17 cellular contexts compared by ENCODE assay signal in genomic region chr16:66801320-66802105, GRCh38. TPM values are rescaled to one million over a fixed set of nuclear protein-coding genes. Genes with fewer than 3 reads are reported as not detected.
DNase-seq lines count a peak whose midpoint lies in the region; ATAC-seq and TF ChIP-seq lines count a peak whose summit lies in the region.
"Had no signal": no experiment of that assay in that cellular context is flagged by ENCODE, and none has a peak within 500 bp of the region (broad histone marks: within the 10 kb centered on the region; RNA-seq: fewer than 3 reads in every experiment).

TSS of gene TERB1 (minus strand) at chr16:66801584. CDS start at chr16:66796798, 4,786 bp downstream.

- TF ChIP-seq CTCF in GM13976 (IDR thresholded peaks at IDR 0.05; ENCODE audit: borderline replicate concordance, control extremely low read depth, extremely low read depth, insufficient read depth, missing control alignments) = no peak
- TF ChIP-seq CTCF in endodermal cell (conservative IDR thresholded peaks at IDR 0.05) = no peak
- no peak for TF ChIP-seq CTCF in testis (IDR thresholded peaks at IDR 0.05)
- no peak for TF ChIP-seq CTCF in ascending aorta (IDR thresholded peaks at IDR 0.05)

- H3K4me1 ChIP-seq in endodermal cell (ENCODE audit: control insufficient read depth, insufficient read depth, low read length) (no peaks in the 10 kb centered on the region), testis (no peaks in the 10 kb centered on the region), ascending aorta (no peaks in the 10 kb centered on the region)

- intact Hi-C loops in testis (cut with DNase I; ENCODE audit: low total_unique reads) (no loop called here), ascending aorta (cut with DNase I) (no loop called here)

- in situ Hi-C loops in GM13976 (cut with MboI; ENCODE audit: low sequenced_read_pairs, unreplicated experiment) = no loop called here

- no peaks in the 10 kb centered on the region for H3K4me1 Mint-ChIP-seq in endodermal cell
- H3K4me1 Mint-ChIP-seq: CD4-positive, alpha-beta memory T cell had no signal

- DNase-seq in ELF-1 (ENCODE audit: low read depth, low spot score) = peak; percentile 22
- DNase-seq in GM13976 (ENCODE audit: low spot score) = peak; percentile 25
- peak; percentile 49 for DNase-seq in endodermal cell
- DNase-seq in testis = peak; percentile 67
- DNase-seq in ascending aorta (ENCODE audit: low spot score in 2 of 2) = no peak
- no peak for DNase-seq in NCI-H1694 treated with DMSO at 0.1 percent for 48 hours (lab: John Stamatoyannopoulos, UW)
- DNase-seq: DMS79 treated with DMSO at 0.1 percent for 48 hours, GDM1, NCI-H1417, NCI-H2029, NCI-H2171 treated with DMSO at 0.1 percent for 48 hours, NCI-H748 treated with DMSO at 0.1 percent for 48 hours, OCI-M1 had no signal

- H3K4me3 ChIP-seq in endodermal cell (ENCODE audit: low read length) (no peak within 1 kb of the TSS), testis (peak within 1 kb of the TSS; percentile 49 to 59), ascending aorta (no peak within 1 kb of the TSS)

- H3K27me3 ChIP-seq in endodermal cell (ENCODE audit: control insufficient read depth, insufficient read depth, low read length, poor library complexity, severe bottlenecking) = no peaks in the 10 kb centered on the region
- no peaks in the 10 kb centered on the region for H3K27me3 ChIP-seq in testis
- H3K27me3 ChIP-seq in ascending aorta = no peaks in the 10 kb centered on the region

- no peak for ATAC-seq in GM19035 (IDR thresholded peaks at IDR 0.05; ENCODE audit: unreplicated experiment)

- no peaks in the 10 kb centered on the region for H3K9me3 Mint-ChIP-seq in endodermal cell
- H3K9me3 Mint-ChIP-seq: CD4-positive, alpha-beta memory T cell had no signal

- no peaks in the 10 kb centered on the region for H3K9me3 ChIP-seq in endodermal cell (ENCODE audit: control insufficient read depth, low read length)
- H3K9me3 ChIP-seq in testis = no peaks in the 10 kb centered on the region
- H3K9me3 ChIP-seq in ascending aorta = no peaks in the 10 kb centered on the region

- H3K27ac Mint-ChIP-seq in endodermal cell = no peak within 1 kb of the TSS
- H3K27ac Mint-ChIP-seq: CD4-positive, alpha-beta memory T cell had no signal

- 93 to 96% methylated on average over 39 to 56 of the region's 56 CpGs for WGBS in endodermal cell (ENCODE audit: insufficient coverage in 1 of 2, insufficient read length in 1 of 2), 2 experiments
- WGBS in testis, 2 donors = 69 to 79% methylated on average over 35 to 56 of the region's 56 CpGs

- H3K4me3 Mint-ChIP-seq in endodermal cell = no peak within 1 kb of the TSS
- H3K4me3 Mint-ChIP-seq: CD4-positive, alpha-beta memory T cell had no signal

- H3K36me3 ChIP-seq in endodermal cell (ENCODE audit: control insufficient read depth, insufficient read depth, low read length) = peaks cover 44% of the 10 kb centered on the region
- H3K36me3 ChIP-seq in testis (ENCODE audit: low read depth, missing control alignments) = no peaks in the 10 kb centered on the region
- H3K36me3 ChIP-seq in ascending aorta = peaks cover 39 to 48% of the 10 kb centered on the region in 2 donors

- no peaks in the 10 kb centered on the region for H3K27me3 Mint-ChIP-seq in endodermal cell (ENCODE audit: insufficient read depth)
- H3K27me3 Mint-ChIP-seq: CD4-positive, alpha-beta memory T cell had no signal

- H3K27ac ChIP-seq in endodermal cell (ENCODE audit: low read depth, low read length) (no peak within 1 kb of the TSS), testis (peak within 1 kb of the TSS; percentile 2 to 53), ascending aorta (no peak within 1 kb of the TSS)

- peaks cover 39% of the 10 kb centered on the region for H3K36me3 Mint-ChIP-seq in endodermal cell (ENCODE audit: low read depth)

- no peak within 1 kb of the TSS for H3K9ac ChIP-seq in endodermal cell (ENCODE audit: extremely low read depth, low read length, poor library complexity, severe bottlenecking)

- TF ChIP-seq POLR2A in testis (IDR thresholded peaks at IDR 0.05) = no peak

RNA-seq across cellular contexts. Expression of gene TERB1, which starts in this region (rescaled TPM):
- total RNA-seq in endodermal cell (not detected), testis (10 to 100 TPM; 12.1 to 30.6 TPM), ascending aorta (not detected)
- polyA plus RNA-seq in endodermal cell (2013, experiment 1 of 2) = not detected
- not detected for polyA plus RNA-seq in endodermal cell (2013, experiment 2 of 2)
- 13.3 TPM for polyA plus RNA-seq in testis (ENCODE audit: insufficient read depth, low read depth, low replicate concordance)
- total RNA-seq: RPMI7951 had no signal
- polyA plus RNA-seq: BJ; CD4-positive, alpha-beta memory T cell had no signal

Comparison
In these comparisons a context has a peak if more than half of its experiments do, and no peak if none do; other contexts are left out.
1. RNA of gene TERB1 (total RNA-seq): 12.1 to 30.6 TPM in testis; not detected in endodermal cell and not detected in ascending aorta (single experiment); every median in the first group is over 10 times any median in the second.
2. Peak in DNase-seq in endodermal cell; RNA of the gene not detected or under 1 TPM.
3. DNase-seq: peak in ELF-1 (single experiment), GM13976 (single experiment) and testis (single experiment); none in ascending aorta (0 of 2) and NCI-H1694 treated with DMSO at 0.1 percent for 48 hours (single experiment).
4. H3K27ac ChIP-seq: peak in testis (2 of 2); none in endodermal cell (single experiment) and ascending aorta (0 of 2).
5. H3K4me3 ChIP-seq: peak in testis (2 of 2); none in endodermal cell (single experiment) and ascending aorta (0 of 2).